ENCODE assay signal across 21 cellular contexts in the genomic region with DNA sequence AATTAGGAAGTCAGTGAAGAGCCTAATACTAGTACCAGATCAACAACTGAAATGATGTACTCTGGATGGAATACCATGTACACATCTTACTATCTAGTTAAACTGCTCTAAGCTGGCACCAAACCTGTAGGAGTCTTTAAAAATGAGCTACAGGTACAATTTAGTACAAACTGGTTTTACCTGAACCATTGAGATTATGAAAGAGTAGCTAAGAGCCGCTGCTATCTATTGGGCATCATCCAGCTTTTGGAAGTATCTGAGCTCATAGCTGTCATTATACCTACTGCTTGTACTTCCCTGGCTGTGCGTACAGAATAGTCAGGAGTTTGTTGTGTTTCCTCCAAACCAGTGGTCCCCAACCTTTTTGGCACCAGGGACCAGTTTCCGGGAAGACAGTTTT.
"Had no signal": no experiment of that assay in that cellular context is flagged by ENCODE, and none has a peak within 500 bp of the region (broad histone marks: within the 10 kb centered on the region; RNA-seq: fewer than 3 reads in every experiment).

No MANE protein-coding gene starts in this region.

- H3K27ac ChIP-seq: brain microvascular endothelial cell, cardiac muscle cell, PC-9, SJCRH30, WERI-Rb-1 had no signal

- H3K9me3 ChIP-seq: SJCRH30, SK-N-SH had no signal

- DNase-seq: activated CD4-positive, alpha-beta memory T cell treated with anti-CD3 and anti-CD28 coated beads, Interleukin-2, amount 10 ng/mL, durations not matched to agents 7 days and 5 days; activated CD4-positive, alpha-beta T cell treated with anti-CD3 and anti-CD28 coated beads for 36 hours; activated CD4-positive, alpha-beta T cell treated with anti-CD3 and anti-CD28 coated beads, Interleukin-2, amount 50 U/mL, for 1 hour; activated gamma-delta T cell; activated naive CD4-positive, alpha-beta T cell treated with anti-CD3 and anti-CD28 coated beads for 36 hours; activated T-cell treated with anti-CD3 and anti-CD28 coated beads for 4 hours; activated T-cell treated with anti-CD3 and anti-CD28 coated beads, Interleukin-2, amount 50 U/mL, for 48 hours; amygdala; brain microvascular endothelial cell; MM.1S; NCI-H146; NCI-H1930; NCI-H446; NCI-H524; SJCRH30; SK-N-SH; T-helper 1 cell; WERI-Rb-1 had no signal

- H3K4me1 ChIP-seq: SJCRH30 had no signal

- H3K27me3 ChIP-seq: cardiac muscle cell, SJCRH30 had no signal

- H3K36me3 ChIP-seq: brain microvascular endothelial cell, cardiac muscle cell, SJCRH30 had no signal

- H3K4me3 ChIP-seq: cardiac muscle cell, PC-9, SJCRH30 had no signal

- ATAC-seq: activated CD4-positive, alpha-beta T cell treated with anti-CD3 and anti-CD28 coated beads for 36 hours; activated T-helper 17 cell treated with anti-CD3 and anti-CD28 coated beads, Interleukin-2, amount 50 U/mL, for 72 hours had no signal
